ENCODE assay signal across 1 cellular context in genomic region chr12:95173392-95174251, GRCh38.
TF ChIP-seq lines count a peak whose summit lies in the region.

No MANE protein-coding gene starts in this region.

TF ChIP-seq in SK-N-SH, 30 proteins besides CTCF, POLR2A, EP300 and RAD21 (continued from another document):
- no peak for TF ChIP-seq USF2 (IDR thresholded peaks at IDR 0.05; ENCODE audit: borderline replicate concordance, low read depth, low read length)
- 0 out of 2 replicates have a peak, but pooled peaks have one; percentile 27 for TF ChIP-seq SIN3A (IDR thresholded peaks at IDR 0.05; ENCODE audit: borderline replicate concordance, low read depth, low read length)
- no peak for TF ChIP-seq GABPA (IDR thresholded peaks at IDR 0.05; ENCODE audit: low read depth)
- TF ChIP-seq EZH2phosphoT487 (IDR thresholded peaks at IDR 0.05; ENCODE audit: borderline replicate concordance, low read depth): no peak
- peak; percentile 32; the same call in 1 of the 2 replicates for TF ChIP-seq RXRA (IDR thresholded peaks at IDR 0.05; ENCODE audit: borderline replicate concordance, low read depth)
- 0 out of 2 replicates have a peak, but pooled peaks have one; percentile 13 for TF ChIP-seq JUND (IDR thresholded peaks at IDR 0.05)
- TF ChIP-seq TCF12 (IDR thresholded peaks at IDR 0.05): peak; percentile 90
- no peak for TF ChIP-seq FOXJ3 (CRISPR knock-in tag; IDR thresholded peaks at IDR 0.05)
- peak; percentile 87 for TF ChIP-seq NFIC (IDR thresholded peaks at IDR 0.05; ENCODE audit: borderline replicate concordance)
- peak; percentile 32; the same call in 1 of the 2 replicates for TF ChIP-seq POLR2AphosphoS5 (IDR thresholded peaks at IDR 0.05; ENCODE audit: low read depth, low read length)
